Comparison of ENCODE assay signal across 1 cellular context in genomic region chr18:13471971-13472628, GRCh38.
TF ChIP-seq lines count a peak whose summit lies in the region.

No MANE protein-coding gene starts in this region.

TF ChIP-seq in HepG2, 621 proteins besides CTCF, POLR2A, EP300 and RAD21 (continued from another document):
- TF ChIP-seq KIAA2018 (CRISPR knock-in tag; IDR thresholded peaks at IDR 0.05; ENCODE audit: borderline replicate concordance), result no peak
- TF ChIP-seq ZNF343 (CRISPR knock-in tag; IDR thresholded peaks at IDR 0.05), result peak; percentile 28; the same call in 1 of the 2 replicates
- no peak for TF ChIP-seq ZNF878 (CRISPR knock-in tag; IDR thresholded peaks at IDR 0.05)
- TF ChIP-seq ZSCAN5A (CRISPR knock-in tag; IDR thresholded peaks at IDR 0.05; ENCODE audit: borderline replicate concordance), result no peak
- TF ChIP-seq NR0B2 (CRISPR knock-in tag; IDR thresholded peaks at IDR 0.05), result no peak
- TF ChIP-seq HNRNPL (IDR thresholded peaks at IDR 0.05; ENCODE audit: low read depth, low read length), result 0 out of 2 replicates have a peak, but pooled peaks have one; percentile 36
- no peak for TF ChIP-seq ZFP41 (CRISPR knock-in tag; IDR thresholded peaks at IDR 0.05; ENCODE audit: borderline replicate concordance)
- 0 out of 2 replicates have a peak, but pooled peaks have one; percentile 8 for TF ChIP-seq ZNF331 (CRISPR knock-in tag; IDR thresholded peaks at IDR 0.05)
- TF ChIP-seq ZNF253 (CRISPR knock-in tag; IDR thresholded peaks at IDR 0.05; ENCODE audit: borderline replicate concordance), result no peak
- TF ChIP-seq SAP130 (CRISPR knock-in tag; IDR thresholded peaks at IDR 0.05; ENCODE audit: low read depth), result peak; percentile 57; the same call in 1 of the 2 replicates
- TF ChIP-seq EZH2 (conservative IDR thresholded peaks at IDR 0.05; ENCODE audit: low read depth, low read length), result no peak
- no peak for TF ChIP-seq RNF219 (CRISPR knock-in tag; IDR thresholded peaks at IDR 0.05)
- no peak for TF ChIP-seq ZNF256 (CRISPR knock-in tag; conservative IDR thresholded peaks at IDR 0.05)
- TF ChIP-seq ZFP82 (CRISPR knock-in tag; IDR thresholded peaks at IDR 0.05; ENCODE audit: borderline replicate concordance), result no peak
- TF ChIP-seq ZBTB4 (CRISPR knock-in tag; IDR thresholded peaks at IDR 0.05; ENCODE audit: borderline replicate concordance), result no peak
- 0 out of 2 replicates have a peak, but pooled peaks have one; percentile 0 for TF ChIP-seq HDAC1 (CRISPR knock-in tag; IDR thresholded peaks at IDR 0.05)
- TF ChIP-seq XBP1 (CRISPR knock-in tag; IDR thresholded peaks at IDR 0.05), result no peak
- no peak for TF ChIP-seq ZNF12 (CRISPR knock-in tag; IDR thresholded peaks at IDR 0.05)
- TF ChIP-seq TIGD3 (CRISPR knock-in tag; IDR thresholded peaks at IDR 0.05; ENCODE audit: borderline replicate concordance), result no peak
- no peak for TF ChIP-seq ZNF569 (CRISPR knock-in tag; IDR thresholded peaks at IDR 0.05; ENCODE audit: borderline replicate concordance)
- no peak for TF ChIP-seq SKIL (CRISPR knock-in tag; IDR thresholded peaks at IDR 0.05; ENCODE audit: borderline replicate concordance)
- peak; percentile 20 for TF ChIP-seq HNRNPLL (IDR thresholded peaks at IDR 0.05; ENCODE audit: low read depth, low read length, poor library complexity, severe bottlenecking)
TF ChIP-seq in HepG2: peak in this region for 28.
